26 cellular contexts compared by ENCODE assay signal in the genomic region with DNA sequence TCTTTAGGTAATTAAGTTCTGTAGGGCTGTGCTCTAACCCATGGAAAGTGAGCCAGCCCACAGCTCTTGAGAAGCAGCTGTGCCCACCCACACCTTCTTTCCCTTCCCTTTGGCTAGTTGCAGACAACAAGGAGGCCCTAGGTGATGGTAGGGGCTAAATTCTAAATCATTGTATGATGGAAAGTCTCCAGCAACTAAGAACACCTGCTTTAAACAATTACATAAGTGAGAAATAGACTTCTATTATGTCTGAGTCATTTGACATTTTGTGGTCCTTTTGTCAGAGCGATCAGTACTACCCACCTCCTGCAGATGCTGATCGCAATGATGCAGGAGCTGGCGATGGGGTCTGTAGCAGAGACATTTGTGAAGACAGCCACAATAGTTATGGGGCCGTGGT.
DNase-seq lines count a peak whose midpoint lies in the region; ATAC-seq and TF ChIP-seq lines count a peak whose summit lies in the region.
"Had no signal": no experiment of that assay in that cellular context is flagged by ENCODE, and none has a peak within 500 bp of the region (broad histone marks: within the 10 kb centered on the region; RNA-seq: fewer than 3 reads in every experiment).

No MANE protein-coding gene starts in this region.

- TF ChIP-seq CTCF in CD8-positive, alpha-beta T cell (IDR thresholded peaks at IDR 0.05), result no peak
- TF ChIP-seq CTCF in left lung (IDR thresholded peaks at IDR 0.05), result no peak

- CTCF ChIA-PET in CD8-positive, alpha-beta T cell (lab: Charles Lee), result no interaction called here

- H3K36me3 Mint-ChIP-seq in CD8-positive, alpha-beta T cell, result no peaks in the 10 kb centered on the region
- H3K36me3 Mint-ChIP-seq in activated naive CD8-positive, alpha-beta T cell treated with anti-CD3 and anti-CD28 coated beads, Interleukin-2, amount 50 U/mL, for 24 hours (ENCODE audit: low read depth), result no peaks in the 10 kb centered on the region
- H3K36me3 Mint-ChIP-seq: CD4-positive, alpha-beta memory T cell had no signal

- POLR2A ChIA-PET in CD8-positive, alpha-beta T cell (lab: Charles Lee), result no interaction called here

- ATAC-seq in CD8-positive, alpha-beta T cell, result no peak
- ATAC-seq in GM18511 (IDR thresholded peaks at IDR 0.05; ENCODE audit: unreplicated experiment) (peak; percentile 56), left lung (no peak), GM18858 (IDR thresholded peaks at IDR 0.05; ENCODE audit: unreplicated experiment) (no peak)
- ATAC-seq in activated naive CD8-positive, alpha-beta T cell treated with anti-CD3 and anti-CD28 coated beads, Interleukin-2, amount 50 U/mL, for 24 hours, result peak; percentile 89

- no peaks in the 10 kb centered on the region for H3K36me3 ChIP-seq in CD8-positive, alpha-beta T cell (ENCODE audit: insufficient read depth, low read length)
- no peaks in the 10 kb centered on the region for H3K36me3 ChIP-seq in left lung
- H3K36me3 ChIP-seq: SJSA1 had no signal

- no peaks in the 10 kb centered on the region for H3K27me3 ChIP-seq in CD8-positive, alpha-beta T cell (ENCODE audit: insufficient read depth, low read length)
- H3K27me3 ChIP-seq in left lung, result no peaks in the 10 kb centered on the region
- H3K27me3 ChIP-seq: SJSA1 had no signal

- DNase-seq in CD8-positive, alpha-beta T cell, result no peak
- DNase-seq in activated naive CD8-positive, alpha-beta T cell treated with anti-CD3 and anti-CD28 coated beads, Interleukin-2, amount 50 U/mL, for 24 hours, result no peak
- DNase-seq in putamen (ENCODE audit: low spot score) (peak; percentile 22), left lung (no peak)
- DNase-seq in stimulated activated CD4-positive, alpha-beta T cell treated with anti-CD3 and anti-CD28 coated beads, Interleukin-4, amount 100 ng/mL, for 1 hour, result no peak
- DNase-seq: C1 segment of cervical spinal cord; Caco-2; CD4-positive, alpha-beta memory T cell; DMS 273 treated with DMSO at 0.1 percent for 48 hours; DMS79; EL; GDM1; GM23248; H7; KBM-7; MV-4-11; NCI-H1105; NCI-H1436 treated with DMSO at 0.1 percent for 48 hours; NCI-H187 treated with DMSO at 0.1 percent for 48 hours; NCI-H748 treated with DMSO at 0.1 percent for 48 hours; NK-92 treated with Interleukin-12 subunit alpha and Interleukin-12 subunit beta, amount 100 ng/mL, for 24 hours; PC-9; Right ventricle myocardium superior had no signal

- peaks cover 4% of the 10 kb centered on the region for H3K4me1 Mint-ChIP-seq in CD8-positive, alpha-beta T cell (ENCODE audit: low read depth)
- peaks cover 8% of the 10 kb centered on the region for H3K4me1 Mint-ChIP-seq in activated naive CD8-positive, alpha-beta T cell treated with anti-CD3 and anti-CD28 coated beads, Interleukin-2, amount 50 U/mL, for 24 hours
- H3K4me1 Mint-ChIP-seq: CD4-positive, alpha-beta memory T cell had no signal

- no peak overlapping the region for H3K4me3 ChIP-seq in CD8-positive, alpha-beta T cell (ENCODE audit: low read depth, low read length)
- no peak overlapping the region for H3K4me3 ChIP-seq in left lung
- H3K4me3 ChIP-seq: GM23248, PC-9, SJSA1 had no signal

- no peaks in the 10 kb centered on the region for H3K9me3 ChIP-seq in CD8-positive, alpha-beta T cell (ENCODE audit: low read length)
- H3K9me3 ChIP-seq in left lung, result no peaks in the 10 kb centered on the region
- H3K9me3 ChIP-seq: Caco-2, SJSA1 had no signal

- H3K27ac Mint-ChIP-seq in CD8-positive, alpha-beta T cell, result peak overlapping the region; percentile 14
- no peak overlapping the region for H3K27ac Mint-ChIP-seq in activated naive CD8-positive, alpha-beta T cell treated with anti-CD3 and anti-CD28 coated beads, Interleukin-2, amount 50 U/mL, for 24 hours
- H3K27ac Mint-ChIP-seq: CD4-positive, alpha-beta memory T cell had no signal

- no peaks in the 10 kb centered on the region for H3K4me1 ChIP-seq in CD8-positive, alpha-beta T cell (ENCODE audit: insufficient read depth, low read length)
- no peaks in the 10 kb centered on the region for H3K4me1 ChIP-seq in left lung
- H3K4me1 ChIP-seq: Caco-2, SJSA1 had no signal

- H3K27me3 Mint-ChIP-seq in CD8-positive, alpha-beta T cell (ENCODE audit: low read depth), result peaks cover 13% of the 10 kb centered on the region
- H3K27me3 Mint-ChIP-seq in activated naive CD8-positive, alpha-beta T cell treated with anti-CD3 and anti-CD28 coated beads, Interleukin-2, amount 50 U/mL, for 24 hours, result peaks cover 7% of the 10 kb centered on the region

- H3K27ac ChIP-seq in CD8-positive, alpha-beta T cell (ENCODE audit: low read depth, low read length), result no peak overlapping the region
- H3K27ac ChIP-seq in left lung, result no peak overlapping the region
- H3K27ac ChIP-seq: GM23248, PC-9, SJSA1 had no signal

- no peaks in the 10 kb centered on the region for H3K9me3 Mint-ChIP-seq in CD8-positive, alpha-beta T cell
- no peaks in the 10 kb centered on the region for H3K9me3 Mint-ChIP-seq in activated naive CD8-positive, alpha-beta T cell treated with anti-CD3 and anti-CD28 coated beads, Interleukin-2, amount 50 U/mL, for 24 hours

- no peak overlapping the region for H3K4me3 Mint-ChIP-seq in CD8-positive, alpha-beta T cell
- no peak overlapping the region for H3K4me3 Mint-ChIP-seq in activated naive CD8-positive, alpha-beta T cell treated with anti-CD3 and anti-CD28 coated beads, Interleukin-2, amount 50 U/mL, for 24 hours
- H3K4me3 Mint-ChIP-seq: CD4-positive, alpha-beta memory T cell had no signal

- intact Hi-C loops in CD8-positive, alpha-beta T cell (cut with DNase I, micrococcal nuclease), result loop anchor here in 1 of 2 experiments (10.0 kb wide), 1 partner anchor 734 kb away; no protein-coding TSS in a partner anchor
- intact Hi-C loops in left lung (cut with DNase I), result no loop called here

Comparison
In these comparisons a context has a peak if more than half of its experiments do, and no peak if none do; other contexts are left out.
1. ATAC-seq: peak in GM18511 (single experiment) and activated naive CD8-positive, alpha-beta T cell treated with anti-CD3 and anti-CD28 coated beads, Interleukin-2, amount 50 U/mL, for 24 hours (single experiment); none in CD8-positive, alpha-beta T cell (single experiment), left lung (single experiment) and GM18858 (single experiment).